In the genomic region with DNA sequence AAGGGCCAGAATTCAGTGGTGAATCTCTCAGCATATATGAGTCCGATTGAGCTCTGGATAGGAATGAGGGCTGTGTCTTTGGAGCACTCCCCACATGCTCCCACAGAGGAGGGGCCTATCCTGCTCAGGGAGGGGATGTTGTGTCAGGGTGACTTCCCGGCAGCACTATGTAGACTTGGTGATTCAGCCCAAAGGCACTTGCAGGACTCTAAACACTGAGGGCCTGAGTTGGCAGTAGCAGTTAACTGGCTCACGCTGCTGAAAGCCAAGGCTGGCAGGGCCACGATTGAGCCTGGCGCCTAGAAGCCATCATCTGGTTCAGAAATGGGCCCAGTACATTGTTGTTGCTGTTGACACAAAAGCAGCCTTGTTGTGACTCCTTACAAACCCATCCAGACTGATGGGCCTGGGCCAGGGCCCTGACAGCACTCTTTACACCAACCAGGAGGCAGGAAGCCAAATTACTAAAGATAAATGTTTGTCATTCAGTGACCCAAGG, we compare ENCODE assay signal across 9 cellular contexts. TPM values are rescaled to one million over a fixed set of nuclear protein-coding genes. Genes with fewer than 3 reads are reported as not detected.
DNase-seq lines count a peak whose midpoint lies in the region; ATAC-seq lines count a peak whose summit lies in the region.
"Had no signal": no experiment of that assay in that cellular context is flagged by ENCODE, and none has a peak within 500 bp of the region (broad histone marks: within the 10 kb centered on the region; RNA-seq: fewer than 3 reads in every experiment).

No MANE protein-coding gene starts in this region.

- no peaks in the 10 kb centered on the region for H3K9me3 ChIP-seq in adipocyte (ENCODE audit: control insufficient read depth, low read length)

- H3K36me3 ChIP-seq in adipocyte (ENCODE audit: control insufficient read depth, insufficient read depth, low read length, severe bottlenecking), result peaks cover 80% of the 10 kb centered on the region
- H3K36me3 ChIP-seq in rectal smooth muscle tissue (ENCODE audit: control insufficient read depth, insufficient read depth, low read length), result peaks cover 40% of the 10 kb centered on the region

- H3K4me3 ChIP-seq in adipocyte (ENCODE audit: low read length) (no peak overlapping the region), rectal smooth muscle tissue (ENCODE audit: low read length) (no peak overlapping the region)
- H3K4me3 ChIP-seq: GM12878 had no signal

- peak; percentile 91 for ATAC-seq in Right ventricle myocardium superior (ENCODE audit: poor library complexity)
- no peak for ATAC-seq in HG03159 (IDR thresholded peaks at IDR 0.05; ENCODE audit: unreplicated experiment)
- no peak for ATAC-seq in GM19455 (IDR thresholded peaks at IDR 0.05; ENCODE audit: unreplicated experiment)
- ATAC-seq: GM12878 had no signal

- intact Hi-C loops in Right ventricle myocardium superior (cut with DNase I), result loop anchor here (10.0 kb wide), 1 partner anchor 178 kb away; a partner anchor contains a TSS

- H3K27ac ChIP-seq in rectal smooth muscle tissue (ENCODE audit: low read depth, low read length), result peak overlapping the region; percentile 91

- H3K4me1 ChIP-seq in adipocyte (ENCODE audit: control insufficient read depth, insufficient read depth, low read length) (peaks cover 76% of the 10 kb centered on the region), rectal smooth muscle tissue (ENCODE audit: control insufficient read depth, insufficient read depth, low read length) (peaks cover 24% of the 10 kb centered on the region)

- DNase-seq in EL (peak; percentile 99), adipocyte (ENCODE audit: low read depth) (peak; percentile 98), Right ventricle myocardium superior (peak; percentile 88), NOMO-1 treated with DMSO at 0.1 percent for 48 hours (lab: John Stamatoyannopoulos, UW; ENCODE audit: unreplicated experiment) (no peak), NCI-H1417 treated with DMSO at 0.1 percent for 48 hours (lab: John Stamatoyannopoulos, UW) (no peak)

- H3K27me3 ChIP-seq in adipocyte (replicated peaks; ENCODE audit: control insufficient read depth, insufficient read depth, low read length), result no peaks in the 10 kb centered on the region
- H3K27me3 ChIP-seq in rectal smooth muscle tissue (ENCODE audit: control insufficient read depth, insufficient read depth, low read length), result no peaks in the 10 kb centered on the region

- H3K9ac ChIP-seq in adipocyte (ENCODE audit: low read length) (peak overlapping the region; percentile 81), rectal smooth muscle tissue (ENCODE audit: low read length) (no peak overlapping the region)

RNA-seq across cellular contexts. Expression of a gene that starts 31.9 kb away (rescaled TPM):
- total RNA-seq in Right ventricle myocardium superior, result 84.5 TPM

RNA-seq across cellular contexts. Expression of a gene that starts 39.3 kb away (rescaled TPM):
- 201 TPM for total RNA-seq in Right ventricle myocardium superior

RNA-seq across cellular contexts. Expression of a gene that starts 41.5 kb away (rescaled TPM):
- total RNA-seq in Right ventricle myocardium superior, result 25.3 TPM

RNA-seq across cellular contexts. Expression of a gene that starts 42.5 kb away (rescaled TPM):
- 8.0 TPM for total RNA-seq in Right ventricle myocardium superior

RNA-seq across cellular contexts. Expression of a gene that starts 55.3 kb away (rescaled TPM):
- total RNA-seq in Right ventricle myocardium superior, result 31.2 TPM

Comparison
In these comparisons a context has a peak if more than half of its experiments do, and no peak if none do; other contexts are left out.
1. DNase-seq: peak in EL (single experiment), adipocyte (single experiment) and Right ventricle myocardium superior (single experiment); none in NOMO-1 treated with DMSO at 0.1 percent for 48 hours (single experiment) and NCI-H1417 treated with DMSO at 0.1 percent for 48 hours (single experiment).